In genomic region chr14:53367631-53368030, GRCh38 we compare ENCODE assay signal across 16 cellular contexts.
DNase-seq lines count a peak whose midpoint lies in the region; ATAC-seq and TF ChIP-seq lines count a peak whose summit lies in the region.
"Had no signal": no experiment of that assay in that cellular context is flagged by ENCODE, and none has a peak within 500 bp of the region (broad histone marks: within the 10 kb centered on the region; RNA-seq: fewer than 3 reads in every experiment).

No MANE protein-coding gene starts in this region.

- no peaks in the 10 kb centered on the region for H3K27me3 Mint-ChIP-seq in stimulated activated naive B cell treated with anti-CD40 and anti-IgM and Interleukin-4, amounts not matched to agents 10 μg/mL and 1 μg/mL and 100 μg/mL, for 72 hours

- H2AFZ ChIP-seq in GM23248 (no peak overlapping the region), hepatocyte (no peak overlapping the region)
- H2AFZ ChIP-seq: neural progenitor cell had no signal

- H3K79me2 ChIP-seq in GM23248 (ENCODE audit: insufficient read depth) = no peaks in the 10 kb centered on the region
- no peaks in the 10 kb centered on the region for H3K79me2 ChIP-seq in hepatocyte

- H3K9me2 ChIP-seq in GM23248 (ENCODE audit: insufficient read depth) (no peaks in the 10 kb centered on the region), hepatocyte (replicated peaks; ENCODE audit: insufficient read depth) (no peaks in the 10 kb centered on the region)

- H3K4me1 ChIP-seq in GM23248 (ENCODE audit: insufficient read depth) (peaks cover 36% of the 10 kb centered on the region), hepatocyte (ENCODE audit: insufficient read depth) (peaks cover 22% of the 10 kb centered on the region), subcutaneous abdominal adipose tissue (ENCODE audit: control insufficient read depth in 5 of 5, insufficient read depth in 5 of 5, low read length in 5 of 5) (peaks cover 0 to 15% (median 2%) of the 10 kb centered on the region in 5 donors)
- H3K4me1 ChIP-seq: BLaER1 treated with 17β-estradiol and CSF1 and Interleukin-3, amounts not matched to agents 10 nM and 100 nM had no signal

- peaks cover 0 to 4% of the 10 kb centered on the region in 2 donors for H3K36me3 Mint-ChIP-seq in stimulated activated naive B cell treated with anti-CD40 and anti-IgM and Interleukin-4, amounts not matched to agents 10 μg/mL and 1 μg/mL and 100 μg/mL, for 72 hours

- WGBS in GM23248 (ENCODE audit: low coverage in 1 of 2, low lambda C conversion rate in 2 of 2, missing lambda C conversion rate in 2 of 2), 2 experiments = 8 to 10% methylated on average over 5 of the region's 5 CpGs
- WGBS in hepatocyte (ENCODE audit: low lambda C conversion rate, missing lambda C conversion rate) = 52% methylated on average over 5 of the region's 5 CpGs

- H3K4me2 ChIP-seq in GM23248 (ENCODE audit: unreplicated experiment) (peak overlapping the region; percentile 74), hepatocyte (peak overlapping the region; percentile 37)
- H3K4me2 ChIP-seq: BLaER1 treated with 17β-estradiol and CSF1 and Interleukin-3, amounts not matched to agents 10 nM and 100 nM; neural progenitor cell had no signal

- H4K20me1 ChIP-seq in GM23248 (ENCODE audit: insufficient read depth) (no peaks in the 10 kb centered on the region), hepatocyte (ENCODE audit: insufficient read depth, poor library complexity, severe bottlenecking) (no peaks in the 10 kb centered on the region)
- H4K20me1 ChIP-seq: BLaER1 treated with 17β-estradiol and CSF1 and Interleukin-3, amounts not matched to agents 10 nM and 100 nM had no signal

- H3K4me3 ChIP-seq in GM23248 (peak overlapping the region; percentile 28), hepatocyte (no peak overlapping the region), subcutaneous abdominal adipose tissue (ENCODE audit: low read depth in 1 of 5, low read length in 5 of 5) (no peak overlapping the region)
- H3K4me3 ChIP-seq: BLaER1 treated with 17β-estradiol and CSF1 and Interleukin-3, amounts not matched to agents 10 nM and 100 nM; lower lobe of right lung; neural progenitor cell had no signal

- peak overlapping the region; percentile 43; the same call in 1 of the 2 replicates for H3K9ac ChIP-seq in GM23248
- H3K9ac ChIP-seq in subcutaneous abdominal adipose tissue (ENCODE audit: low read length in 5 of 5) = no peak overlapping the region
- H3K9ac ChIP-seq: BLaER1 treated with 17β-estradiol and CSF1 and Interleukin-3, amounts not matched to agents 10 nM and 100 nM; neural progenitor cell had no signal

- H3F3A ChIP-seq in GM23248 (ENCODE audit: insufficient read depth) = peaks cover 36% of the 10 kb centered on the region

- H3K4me3 Mint-ChIP-seq in stimulated activated naive B cell treated with anti-CD40 and anti-IgM and Interleukin-4, amounts not matched to agents 10 μg/mL and 1 μg/mL and 100 μg/mL, for 72 hours = no peak overlapping the region
- H3K4me3 Mint-ChIP-seq: neural progenitor cell had no signal

- H3K36me3 ChIP-seq in GM23248 (ENCODE audit: low read depth) = no peaks in the 10 kb centered on the region
- no peaks in the 10 kb centered on the region for H3K36me3 ChIP-seq in hepatocyte (replicated peaks; ENCODE audit: insufficient read depth, low read depth)
- no peaks in the 10 kb centered on the region for H3K36me3 ChIP-seq in subcutaneous abdominal adipose tissue (ENCODE audit: control insufficient read depth in 5 of 5, insufficient read depth in 5 of 5, low read length in 5 of 5)
- H3K36me3 ChIP-seq: lower lobe of right lung, neural progenitor cell had no signal

- TF ChIP-seq CTCF in hepatocyte (IDR thresholded peaks at IDR 0.05; ENCODE audit: poor library complexity) = no peak

- peaks cover 0 to 2% of the 10 kb centered on the region in 2 donors for H3K4me1 Mint-ChIP-seq in stimulated activated naive B cell treated with anti-CD40 and anti-IgM and Interleukin-4, amounts not matched to agents 10 μg/mL and 1 μg/mL and 100 μg/mL, for 72 hours
- H3K4me1 Mint-ChIP-seq: neural progenitor cell had no signal

- peaks cover 14% of the 10 kb centered on the region in 2 donors for H3K9me3 Mint-ChIP-seq in stimulated activated naive B cell treated with anti-CD40 and anti-IgM and Interleukin-4, amounts not matched to agents 10 μg/mL and 1 μg/mL and 100 μg/mL, for 72 hours

- in situ Hi-C loops in GM23248 (cut with MboI) = no loop called here

- DNase-seq in GM23248 (peak; percentile 49), dedifferentiated amniotic fluid mesenchymal stem cell (ENCODE audit: extremely low spot score) (peak; percentile 16), hepatocyte (ENCODE audit: low spot score) (peak; percentile 24), Kasumi-1 (lab: John Stamatoyannopoulos, UW) (no peak)
- DNase-seq in stimulated activated naive B cell treated with anti-CD40 and anti-IgM and Interleukin-4, amounts not matched to agents 10 μg/mL and 1 μg/mL and 100 μg/mL, for 72 hours = no peak
- DNase-seq: activated CD8-positive, alpha-beta memory T cell treated with anti-CD3 and anti-CD28 coated beads for 24 hours; caudate nucleus; DND-41; lower lobe of right lung; NCI-H2171; stimulated activated CD4-positive, alpha-beta T cell treated with anti-CD3 and anti-CD28 coated beads, Interleukin-12 subunit alpha, Interleukin-12 subunit beta, amount 100 ng/mL, for 4 hours had no signal

- H3K27me3 ChIP-seq in GM23248 (replicated peaks; ENCODE audit: insufficient read depth) (no peaks in the 10 kb centered on the region), hepatocyte (no peaks in the 10 kb centered on the region), subcutaneous abdominal adipose tissue (ENCODE audit: control insufficient read depth in 5 of 5, insufficient read depth in 4 of 5, low read length in 5 of 5) (no peaks in the 10 kb centered on the region)
- H3K27me3 ChIP-seq: BLaER1 treated with 17β-estradiol and CSF1 and Interleukin-3, amounts not matched to agents 10 nM and 100 nM; neural progenitor cell had no signal

- H3K27ac Mint-ChIP-seq in stimulated activated naive B cell treated with anti-CD40 and anti-IgM and Interleukin-4, amounts not matched to agents 10 μg/mL and 1 μg/mL and 100 μg/mL, for 72 hours = no peak overlapping the region
- H3K27ac Mint-ChIP-seq: neural progenitor cell had no signal

- H3K9me3 ChIP-seq in GM23248 (ENCODE audit: low read depth) (no peaks in the 10 kb centered on the region), hepatocyte (ENCODE audit: low read depth) (no peaks in the 10 kb centered on the region), subcutaneous abdominal adipose tissue (ENCODE audit: control insufficient read depth in 5 of 5, low read length in 5 of 5) (no peaks in the 10 kb centered on the region)
- H3K9me3 ChIP-seq: lower lobe of right lung had no signal

- ATAC-seq in GM19035 (IDR thresholded peaks at IDR 0.05; ENCODE audit: unreplicated experiment) (no peak), HG03469 (IDR thresholded peaks at IDR 0.05; ENCODE audit: unreplicated experiment) (no peak)
- no peak for ATAC-seq in stimulated activated naive B cell treated with anti-CD40 and anti-IgM and Interleukin-4, amounts not matched to agents 10 μg/mL and 1 μg/mL and 100 μg/mL, for 72 hours (replicated peaks)
- ATAC-seq: lower lobe of right lung had no signal

- peak overlapping the region; percentile 82 for H3K27ac ChIP-seq in GM23248
- H3K27ac ChIP-seq in hepatocyte = peak overlapping the region; percentile 59
- peak overlapping the region; percentile 2 for H3K27ac ChIP-seq in subcutaneous abdominal adipose tissue (ENCODE audit: low read depth, low read length)
- H3K27ac ChIP-seq: BLaER1 treated with 17β-estradiol and CSF1 and Interleukin-3, amounts not matched to agents 10 nM and 100 nM; lower lobe of right lung; neural progenitor cell had no signal

Comparison
In these comparisons a context has a peak if more than half of its experiments do, and no peak if none do; other contexts are left out.
1. DNase-seq: peak in GM23248 (single experiment), dedifferentiated amniotic fluid mesenchymal stem cell (single experiment) and hepatocyte (single experiment); none in stimulated activated naive B cell treated with anti-CD40 and anti-IgM and Interleukin-4, amounts not matched to agents 10 μg/mL and 1 μg/mL and 100 μg/mL, for 72 hours (single experiment) and Kasumi-1 (0 of 2).
2. H3K27ac ChIP-seq: peak in every context shown above with its lines; median percentile 82 in GM23248; 59 in hepatocyte; 2 in subcutaneous abdominal adipose tissue.